1 cellular context compared by ENCODE assay signal in the genomic region with DNA sequence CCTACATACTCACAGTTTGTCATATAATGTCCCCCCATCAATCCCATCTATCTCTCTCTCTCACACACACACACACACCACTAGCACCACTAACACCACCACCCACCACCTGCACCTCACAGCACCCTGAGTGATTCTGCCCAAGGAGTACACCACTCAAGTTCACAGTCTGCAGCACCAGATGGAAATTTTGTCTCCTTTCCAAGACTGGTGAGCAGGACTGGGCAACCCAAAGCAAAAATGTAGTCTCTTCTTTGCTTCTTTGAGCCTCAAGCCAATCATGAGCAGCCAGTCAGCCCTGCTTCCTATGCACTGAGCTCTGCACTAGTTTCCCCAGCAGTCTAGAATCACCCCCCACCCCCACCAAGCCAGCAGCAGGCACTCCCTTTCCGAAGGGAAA.
TF ChIP-seq lines count a peak whose summit lies in the region.

No MANE protein-coding gene starts in this region.

TF ChIP-seq in GM23338, 12 proteins besides CTCF, POLR2A, EP300 and RAD21 (continued from another document):
- TF ChIP-seq, protein P1, sequence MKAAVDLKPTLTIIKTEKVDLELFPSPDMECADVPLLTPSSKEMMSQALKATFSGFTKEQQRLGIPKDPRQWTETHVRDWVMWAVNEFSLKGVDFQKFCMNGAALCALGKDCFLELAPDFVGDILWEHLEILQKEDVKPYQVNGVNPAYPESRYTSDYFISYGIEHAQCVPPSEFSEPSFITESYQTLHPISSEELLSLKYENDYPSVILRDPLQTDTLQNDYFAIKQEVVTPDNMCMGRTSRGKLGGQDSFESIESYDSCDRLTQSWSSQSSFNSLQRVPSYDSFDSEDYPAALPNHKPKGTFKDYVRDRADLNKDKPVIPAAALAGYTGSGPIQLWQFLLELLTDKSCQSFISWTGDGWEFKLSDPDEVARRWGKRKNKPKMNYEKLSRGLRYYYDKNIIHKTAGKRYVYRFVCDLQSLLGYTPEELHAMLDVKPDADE (IDR thresholded peaks at IDR 0.05): no peak
- TF ChIP-seq, protein P2, sequence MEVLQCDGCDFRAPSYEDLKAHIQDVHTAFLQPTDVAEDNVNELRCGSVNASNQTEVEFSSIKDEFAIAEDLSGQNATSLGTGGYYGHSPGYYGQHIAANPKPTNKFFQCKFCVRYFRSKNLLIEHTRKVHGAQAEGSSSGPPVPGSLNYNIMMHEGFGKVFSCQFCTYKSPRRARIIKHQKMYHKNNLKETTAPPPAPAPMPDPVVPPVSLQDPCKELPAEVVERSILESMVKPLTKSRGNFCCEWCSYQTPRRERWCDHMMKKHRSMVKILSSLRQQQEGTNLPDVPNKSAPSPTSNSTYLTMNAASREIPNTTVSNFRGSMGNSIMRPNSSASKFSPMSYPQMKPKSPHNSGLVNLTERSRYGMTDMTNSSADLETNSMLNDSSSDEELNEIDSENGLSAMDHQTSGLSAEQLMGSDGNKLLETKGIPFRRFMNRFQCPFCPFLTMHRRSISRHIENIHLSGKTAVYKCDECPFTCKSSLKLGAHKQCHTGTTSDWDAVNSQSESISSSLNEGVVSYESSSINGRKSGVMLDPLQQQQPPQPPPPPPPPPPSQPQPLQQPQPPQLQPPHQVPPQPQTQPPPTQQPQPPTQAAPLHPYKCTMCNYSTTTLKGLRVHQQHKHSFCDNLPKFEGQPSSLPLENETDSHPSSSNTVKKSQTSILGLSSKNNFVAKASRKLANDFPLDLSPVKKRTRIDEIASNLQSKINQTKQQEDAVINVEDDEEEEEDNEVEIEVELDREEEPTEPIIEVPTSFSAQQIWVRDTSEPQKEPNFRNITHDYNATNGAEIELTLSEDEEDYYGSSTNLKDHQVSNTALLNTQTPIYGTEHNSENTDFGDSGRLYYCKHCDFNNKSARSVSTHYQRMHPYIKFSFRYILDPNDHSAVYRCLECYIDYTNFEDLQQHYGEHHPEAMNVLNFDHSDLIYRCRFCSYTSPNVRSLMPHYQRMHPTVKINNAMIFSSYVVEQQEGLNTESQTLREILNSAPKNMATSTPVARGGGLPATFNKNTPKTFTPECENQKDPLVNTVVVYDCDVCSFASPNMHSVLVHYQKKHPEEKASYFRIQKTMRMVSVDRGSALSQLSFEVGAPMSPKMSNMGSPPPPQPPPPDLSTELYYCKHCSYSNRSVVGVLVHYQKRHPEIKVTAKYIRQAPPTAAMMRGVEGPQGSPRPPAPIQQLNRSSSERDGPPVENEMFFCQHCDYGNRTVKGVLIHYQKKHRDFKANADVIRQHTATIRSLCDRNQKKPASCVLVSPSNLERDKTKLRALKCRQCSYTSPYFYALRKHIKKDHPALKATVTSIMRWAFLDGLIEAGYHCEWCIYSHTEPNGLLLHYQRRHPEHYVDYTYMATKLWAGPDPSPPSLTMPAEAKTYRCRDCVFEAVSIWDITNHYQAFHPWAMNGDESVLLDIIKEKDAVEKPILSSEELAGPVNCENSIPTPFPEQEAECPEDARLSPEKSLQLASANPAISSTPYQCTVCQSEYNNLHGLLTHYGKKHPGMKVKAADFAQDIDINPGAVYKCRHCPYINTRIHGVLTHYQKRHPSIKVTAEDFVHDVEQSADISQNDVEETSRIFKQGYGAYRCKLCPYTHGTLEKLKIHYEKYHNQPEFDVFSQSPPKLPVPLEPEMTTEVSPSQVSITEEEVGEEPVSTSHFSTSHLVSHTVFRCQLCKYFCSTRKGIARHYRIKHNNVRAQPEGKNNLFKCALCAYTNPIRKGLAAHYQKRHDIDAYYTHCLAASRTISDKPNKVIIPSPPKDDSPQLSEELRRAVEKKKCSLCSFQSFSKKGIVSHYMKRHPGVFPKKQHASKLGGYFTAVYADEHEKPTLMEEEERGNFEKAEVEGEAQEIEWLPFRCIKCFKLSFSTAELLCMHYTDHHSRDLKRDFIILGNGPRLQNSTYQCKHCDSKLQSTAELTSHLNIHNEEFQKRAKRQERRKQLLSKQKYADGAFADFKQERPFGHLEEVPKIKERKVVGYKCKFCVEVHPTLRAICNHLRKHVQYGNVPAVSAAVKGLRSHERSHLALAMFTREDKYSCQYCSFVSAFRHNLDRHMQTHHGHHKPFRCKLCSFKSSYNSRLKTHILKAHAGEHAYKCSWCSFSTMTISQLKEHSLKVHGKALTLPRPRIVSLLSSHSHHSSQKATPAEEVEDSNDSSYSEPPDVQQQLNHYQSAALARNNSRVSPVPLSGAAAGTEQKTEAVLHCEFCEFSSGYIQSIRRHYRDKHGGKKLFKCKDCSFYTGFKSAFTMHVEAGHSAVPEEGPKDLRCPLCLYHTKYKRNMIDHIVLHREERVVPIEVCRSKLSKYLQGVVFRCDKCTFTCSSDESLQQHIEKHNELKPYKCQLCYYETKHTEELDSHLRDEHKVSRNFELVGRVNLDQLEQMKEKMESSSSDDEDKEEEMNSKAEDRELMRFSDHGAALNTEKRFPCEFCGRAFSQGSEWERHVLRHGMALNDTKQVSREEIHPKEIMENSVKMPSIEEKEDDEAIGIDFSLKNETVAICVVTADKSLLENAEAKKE (CRISPR knock-in tag; IDR thresholded peaks at IDR 0.05): no peak
- TF ChIP-seq ZNF331 (CRISPR knock-in tag; IDR thresholded peaks at IDR 0.05; ENCODE audit: low read depth) (no peak), POLR2AphosphoS5 (IDR thresholded peaks at IDR 0.05; ENCODE audit: low read depth) (no peak), EZH2phosphoT487 (IDR thresholded peaks at IDR 0.05; ENCODE audit: unreplicated experiment) (no peak), ZNF114 (CRISPR knock-in tag; IDR thresholded peaks at IDR 0.05) (no peak), NANOG (IDR thresholded peaks at IDR 0.05; ENCODE audit: borderline replicate concordance) (no peak), STAT1 (IDR thresholded peaks at IDR 0.05; ENCODE audit: unreplicated experiment) (no peak), JUNB (IDR thresholded peaks at IDR 0.05; ENCODE audit: unreplicated experiment) (no peak)
